In the genomic region with DNA sequence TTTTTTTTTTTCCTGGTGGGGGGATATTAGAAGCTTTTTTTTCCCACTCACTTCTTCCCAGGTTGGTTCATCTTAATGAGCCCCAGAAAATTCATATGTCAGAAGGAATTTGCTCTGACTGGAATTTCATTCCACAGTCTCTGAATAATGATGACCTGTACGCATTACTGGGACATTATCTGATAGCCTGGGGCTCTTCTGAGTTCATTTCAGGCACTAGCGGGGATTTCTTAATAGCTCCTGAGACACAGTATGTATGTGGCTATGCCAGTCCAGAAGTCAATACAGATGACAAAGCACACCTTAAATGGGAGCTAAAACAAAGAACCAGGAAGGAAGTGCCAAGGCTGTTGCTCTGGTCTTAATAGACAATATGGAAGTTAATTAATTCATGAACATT, we compare ENCODE assay signal across 2 cellular contexts.
TF ChIP-seq lines count a peak whose summit lies in the region.

No MANE protein-coding gene starts in this region.

TF ChIP-seq in A549, 52 proteins besides CTCF, POLR2A, EP300 and RAD21:
- TF ChIP-seq, protein P1, sequence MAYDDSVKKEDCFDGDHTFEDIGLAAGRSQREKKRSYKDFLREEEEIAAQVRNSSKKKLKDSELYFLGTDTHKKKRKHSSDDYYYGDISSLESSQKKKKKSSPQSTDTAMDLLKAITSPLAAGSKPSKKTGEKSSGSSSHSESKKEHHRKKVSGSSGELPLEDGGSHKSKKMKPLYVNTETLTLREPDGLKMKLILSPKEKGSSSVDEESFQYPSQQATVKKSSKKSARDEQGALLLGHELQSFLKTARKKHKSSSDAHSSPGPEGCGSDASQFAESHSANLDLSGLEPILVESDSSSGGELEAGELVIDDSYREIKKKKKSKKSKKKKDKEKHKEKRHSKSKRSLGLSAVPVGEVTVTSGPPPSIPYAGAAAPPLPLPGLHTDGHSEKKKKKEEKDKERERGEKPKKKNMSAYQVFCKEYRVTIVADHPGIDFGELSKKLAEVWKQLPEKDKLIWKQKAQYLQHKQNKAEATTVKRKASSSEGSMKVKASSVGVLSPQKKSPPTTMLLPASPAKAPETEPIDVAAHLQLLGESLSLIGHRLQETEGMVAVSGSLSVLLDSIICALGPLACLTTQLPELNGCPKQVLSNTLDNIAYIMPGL (CRISPR knock-in tag; IDR thresholded peaks at IDR 0.05; ENCODE audit: borderline replicate concordance): no peak
- no peak for TF ChIP-seq JUN (IDR thresholded peaks at IDR 0.05)
- no peak for TF ChIP-seq CBX8 (IDR thresholded peaks at IDR 0.05)
- no peak for TF ChIP-seq HEYL (CRISPR knock-in tag; IDR thresholded peaks at IDR 0.05)
- no peak for TF ChIP-seq CHD4 (IDR thresholded peaks at IDR 0.05; ENCODE audit: borderline replicate concordance)
- no peak for TF ChIP-seq NFE2L2 (conservative IDR thresholded peaks at IDR 0.05; ENCODE audit: low read length)
- no peak for TF ChIP-seq MYC (IDR thresholded peaks at IDR 0.05; ENCODE audit: borderline replicate concordance, low read length)
- TF ChIP-seq, protein P2, sequence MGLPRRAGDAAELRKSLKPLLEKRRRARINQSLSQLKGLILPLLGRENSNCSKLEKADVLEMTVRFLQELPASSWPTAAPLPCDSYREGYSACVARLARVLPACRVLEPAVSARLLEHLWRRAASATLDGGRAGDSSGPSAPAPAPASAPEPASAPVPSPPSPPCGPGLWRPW (IDR thresholded peaks at IDR 0.05): no peak

TF ChIP-seq in SK-N-SH, 30 proteins besides CTCF, POLR2A, EP300 and RAD21 (continued from another document):
- TF ChIP-seq, protein P3, sequence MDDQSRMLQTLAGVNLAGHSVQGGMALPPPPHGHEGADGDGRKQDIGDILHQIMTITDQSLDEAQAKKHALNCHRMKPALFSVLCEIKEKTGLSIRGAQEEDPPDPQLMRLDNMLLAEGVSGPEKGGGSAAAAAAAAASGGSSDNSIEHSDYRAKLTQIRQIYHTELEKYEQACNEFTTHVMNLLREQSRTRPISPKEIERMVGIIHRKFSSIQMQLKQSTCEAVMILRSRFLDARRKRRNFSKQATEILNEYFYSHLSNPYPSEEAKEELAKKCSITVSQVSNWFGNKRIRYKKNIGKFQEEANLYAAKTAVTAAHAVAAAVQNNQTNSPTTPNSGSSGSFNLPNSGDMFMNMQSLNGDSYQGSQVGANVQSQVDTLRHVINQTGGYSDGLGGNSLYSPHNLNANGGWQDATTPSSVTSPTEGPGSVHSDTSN (IDR thresholded peaks at IDR 0.05): peak; percentile 14; the same call in 1 of the 2 replicates
